Comparison of ENCODE assay signal across 8 cellular contexts in the genomic region with DNA sequence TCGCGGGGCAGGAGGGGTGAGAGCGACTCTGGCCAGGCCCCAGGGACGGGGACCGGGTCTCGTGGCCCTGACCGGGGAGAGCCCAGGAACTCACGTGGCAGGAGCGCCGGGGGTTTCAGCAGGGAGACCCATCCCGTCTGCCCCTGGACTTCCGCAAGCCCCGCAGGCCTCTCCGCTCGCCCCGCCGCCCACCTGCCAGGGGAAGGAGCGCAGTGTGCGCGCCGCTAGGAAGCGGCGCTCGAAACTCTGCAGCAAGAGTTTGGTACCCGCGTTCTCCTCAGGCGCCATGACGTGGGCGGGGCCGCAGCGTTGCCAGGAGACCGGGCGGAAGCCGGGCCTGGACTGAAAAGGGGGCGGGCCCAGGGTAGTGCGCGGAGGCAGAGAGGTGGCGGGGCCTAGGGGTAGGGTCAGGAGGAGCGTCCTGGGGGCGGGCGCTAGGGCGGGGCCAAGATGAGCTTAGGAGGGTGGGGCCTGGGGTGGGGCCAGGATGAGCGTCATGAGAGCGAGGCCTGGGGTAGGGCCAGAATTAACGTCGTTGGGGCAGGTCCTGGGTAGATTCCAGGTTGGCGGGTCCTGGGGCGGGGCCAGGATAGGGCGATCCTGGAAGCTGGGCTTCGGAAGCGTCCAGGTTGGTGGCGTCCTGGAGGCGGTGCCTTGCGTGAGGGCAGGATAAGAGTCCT. TPM values are rescaled to one million over a fixed set of nuclear protein-coding genes. Genes with fewer than 3 reads are reported as not detected.
A peak's percentile ranks its signal among the peaks of the same experiment; 100 is the strongest.
DNase-seq lines count a peak whose midpoint lies in the region; ATAC-seq, FAIRE-seq and TF ChIP-seq lines count a peak whose summit lies in the region.

No MANE protein-coding gene starts in this region.

- ATAC-seq in GM19035 (IDR thresholded peaks at IDR 0.05; ENCODE audit: unreplicated experiment) (peak; percentile 100), HG03342 (IDR thresholded peaks at IDR 0.05; ENCODE audit: unreplicated experiment) (peak; percentile 100)
- peak; percentile 100 for ATAC-seq in activated CD4-positive, CD25-positive, alpha-beta regulatory T cell treated with anti-CD3 and anti-CD28 coated beads, Interleukin-2, amount 50 U/mL, for 24 hours

- dilution Hi-C loops in keratinocyte (cut with MboI; ENCODE audit: extremely low pct_ligation_motif_present, low sequenced_read_pairs), result no loop called here

- peak overlapping the region; percentile 53 for H2AFZ ChIP-seq in keratinocyte (ENCODE audit: control insufficient read depth, low read length)

- H3K9me3 ChIP-seq in keratinocyte (ENCODE audit: control insufficient read depth, low read depth, low read length), result no peaks in the 10 kb centered on the region

- FAIRE-seq in keratinocyte (lab: Jason Lieb, UNC), result no peak

- H3K9ac ChIP-seq in keratinocyte (ENCODE audit: control insufficient read depth, extremely low read depth, insufficient read depth, low read length), result peak overlapping the region; percentile 86

- peaks cover 6% of the 10 kb centered on the region for H3K4me1 ChIP-seq in keratinocyte (ENCODE audit: control insufficient read depth, extremely low read depth, insufficient read depth, low read length)

- H4K20me1 ChIP-seq in keratinocyte (ENCODE audit: control insufficient read depth, extremely low read depth, insufficient read depth, low read length), result no peaks in the 10 kb centered on the region

- H3K4me2 ChIP-seq in keratinocyte (ENCODE audit: control insufficient read depth, extremely low read depth, insufficient read depth, low read depth, low read length), result peak overlapping the region; percentile 56

- peak overlapping the region; percentile 64 to 88 (median 69) for H3K4me3 ChIP-seq in keratinocyte (ENCODE audit: control insufficient read depth in 2 of 3, extremely low read depth in 1 of 3, insufficient read depth in 2 of 3, low read depth in 1 of 3, low read length in 3 of 3)

- H3K36me3 ChIP-seq in keratinocyte (ENCODE audit: control insufficient read depth in 2 of 2, extremely low read depth in 1 of 2, insufficient read depth in 2 of 2, low read length in 2 of 2), result no peaks in the 10 kb centered on the region

- no peaks in the 10 kb centered on the region for H3K27me3 ChIP-seq in keratinocyte (ENCODE audit: control insufficient read depth, extremely low read depth, insufficient read depth, low read length)

- DNase-seq in AG09319 (ENCODE audit: extremely low read depth, low read depth) (peak; percentile 96), NCI-H345 treated with DMSO at 0.1 percent for 48 hours (lab: John Stamatoyannopoulos, UW; ENCODE audit: unreplicated experiment) (peak; percentile 89), cerebellar nuclear complex (lab: John Stamatoyannopoulos, UW) (peak; percentile 92), keratinocyte (ENCODE audit: low read depth, low spot score) (peak; percentile 91)
- peak; percentile 97 to 99 (median 99) for DNase-seq in stimulated activated CD4-positive, alpha-beta T cell treated with anti-CD3 and anti-CD28 coated beads, Interleukin-12 subunit alpha, Interleukin-12 subunit beta, amount 100 ng/mL, for 48 hours (ENCODE audit: low read depth in 2 of 3, low spot score in 1 of 3)

- peaks cover 8% of the 10 kb centered on the region for H3K79me2 ChIP-seq in keratinocyte (ENCODE audit: control insufficient read depth, insufficient read depth, low read length)

- H3K9me1 ChIP-seq in keratinocyte (ENCODE audit: control insufficient read depth, extremely low read depth, insufficient read depth, low read length), result no peaks in the 10 kb centered on the region

- H3K27ac ChIP-seq in keratinocyte (ENCODE audit: control insufficient read depth, insufficient read depth, low read length), result peak overlapping the region; percentile 76

- TF ChIP-seq CTCF in AG09319 (IDR thresholded peaks at IDR 0.05; ENCODE audit: low read depth, low read length) (no peak), keratinocyte (optimal IDR thresholded peaks at IDR 0.05 in 1 of 3, IDR thresholded peaks at IDR 0.05 in 1 of 3, conservative IDR thresholded peaks at IDR 0.05 in 1 of 3; ENCODE audit: extremely low read depth in 1 of 3, insufficient read depth in 2 of 3, low read length in 3 of 3) (no peak)

RNA-seq across cellular contexts. Expression of gene ALG1L2, which starts 29.7 kb away (rescaled TPM):
- not detected in 3 replicates for polyA plus RNA-seq in keratinocyte
- polyA plus RNA-seq in keratinocyte (2011; ENCODE audit: low read depth), result not detected
- not detected in 2 replicates for polyA plus RNA-seq in keratinocyte (2011; cell fraction: cytosol; rRNA removed)
- not detected in 2 replicates for polyA plus RNA-seq in keratinocyte (2011; cell fraction: nucleus; rRNA removed)
- not detected in 2 replicates for polyA plus RNA-seq in keratinocyte (2012; ENCODE audit: low replicate concordance)
- not detected in 3 replicates for polyA minus RNA-seq in keratinocyte
- not detected for polyA minus RNA-seq in keratinocyte (2011; cell fraction: cytosol; rRNA and poly(A)+ RNA removed)
- not detected in 2 replicates for polyA minus RNA-seq in keratinocyte (2011; cell fraction: nucleus; rRNA and poly(A)+ RNA removed)

Comparison
In these comparisons a context has a peak if more than half of its experiments do, and no peak if none do; other contexts are left out.
1. Peak in every context shown above with its lines: DNase-seq, ATAC-seq, H3K4me3 ChIP-seq and H3K27ac ChIP-seq.